ENCODE assay signal across 1 cellular context in genomic region chr3:50611464-50612233, GRCh38.
A peak's percentile ranks its signal among the peaks of the same experiment; 100 is the strongest.
TF ChIP-seq lines count a peak whose summit lies in the region.

Gene CISH, minus strand, starts transcription at chr3:50611774. Its CDS starts 124 bp downstream, at chr3:50611650.

TF ChIP-seq in HepG2, 621 proteins besides CTCF, POLR2A, EP300 and RAD21 (continued from another document and continues in another):
- TF ChIP-seq TIGD3 (CRISPR knock-in tag; IDR thresholded peaks at IDR 0.05; ENCODE audit: borderline replicate concordance): 0 out of 2 replicates have a peak, but pooled peaks have one; percentile 67
- TF ChIP-seq KAT2B (IDR thresholded peaks at IDR 0.05; ENCODE audit: borderline replicate concordance, low read depth, low read length): no peak
- TF ChIP-seq RELA (CRISPR knock-in tag; IDR thresholded peaks at IDR 0.05): no peak
- no peak for TF ChIP-seq ZNF30 (CRISPR knock-in tag; IDR thresholded peaks at IDR 0.05)
- peak; percentile 84; the same call in 1 of the 2 replicates for TF ChIP-seq RXRA (CRISPR knock-in tag; IDR thresholded peaks at IDR 0.05)
- no peak for TF ChIP-seq CEBPB (IDR thresholded peaks at IDR 0.05; ENCODE audit: borderline replicate concordance, low read depth, low read length)
- no peak for TF ChIP-seq ZMAT5 (CRISPR knock-in tag; IDR thresholded peaks at IDR 0.05; ENCODE audit: borderline replicate concordance, low read depth)
- TF ChIP-seq ERF (CRISPR knock-in tag; IDR thresholded peaks at IDR 0.05): peak; percentile 92
- TF ChIP-seq TEAD3 (CRISPR knock-in tag; optimal IDR thresholded peaks at IDR 0.05; ENCODE audit: borderline replicate concordance): peak; percentile 55
- TF ChIP-seq ZMYM4 (CRISPR knock-in tag; IDR thresholded peaks at IDR 0.05): no peak
- TF ChIP-seq ZNF503 (CRISPR knock-in tag; IDR thresholded peaks at IDR 0.05): peak; percentile 93
- TF ChIP-seq ZNF253 (CRISPR knock-in tag; IDR thresholded peaks at IDR 0.05; ENCODE audit: borderline replicate concordance): 0 out of 2 replicates have a peak, but pooled peaks have one; percentile 67
- TF ChIP-seq ZNF275 (CRISPR knock-in tag; IDR thresholded peaks at IDR 0.05; ENCODE audit: borderline replicate concordance): peak; percentile 78; the same call in 1 of the 2 replicates
- TF ChIP-seq DMAP1 (CRISPR knock-in tag; IDR thresholded peaks at IDR 0.05): no peak; the same call in 1 of the 2 replicates
- 0 out of 2 replicates have a peak, but pooled peaks have one; percentile 50 for TF ChIP-seq TERF1 (CRISPR knock-in tag; IDR thresholded peaks at IDR 0.05)
- TF ChIP-seq TBP (CRISPR knock-in tag; IDR thresholded peaks at IDR 0.05): no peak
- TF ChIP-seq PRPF4 (IDR thresholded peaks at IDR 0.05; ENCODE audit: low read depth, low read length, poor library complexity, severe bottlenecking): no peak
- TF ChIP-seq ZNF318 (CRISPR knock-in tag; IDR thresholded peaks at IDR 0.05): peak; percentile 70; the same call in 1 of the 2 replicates
- TF ChIP-seq EHMT2 (IDR thresholded peaks at IDR 0.05; ENCODE audit: borderline replicate concordance, low read depth, low read length): no peak
- no peak; the same call in 1 of the 2 replicates for TF ChIP-seq ZHX2 (IDR thresholded peaks at IDR 0.05; ENCODE audit: low read depth)
- TF ChIP-seq ZHX2 (CRISPR knock-in tag; IDR thresholded peaks at IDR 0.05; ENCODE audit: borderline replicate concordance): no peak
- peak; percentile 70 for TF ChIP-seq ASH2L (IDR thresholded peaks at IDR 0.05; ENCODE audit: insufficient read length, low read depth, low read length)
- no peak for TF ChIP-seq MTA3 (CRISPR knock-in tag; IDR thresholded peaks at IDR 0.05)
- TF ChIP-seq KAT7 (CRISPR knock-in tag; IDR thresholded peaks at IDR 0.05; ENCODE audit: borderline replicate concordance): no peak; the same call in 1 of the 2 replicates
- no peak for TF ChIP-seq ZUFSP (CRISPR knock-in tag; IDR thresholded peaks at IDR 0.05; ENCODE audit: borderline replicate concordance)
